In the genomic region with DNA sequence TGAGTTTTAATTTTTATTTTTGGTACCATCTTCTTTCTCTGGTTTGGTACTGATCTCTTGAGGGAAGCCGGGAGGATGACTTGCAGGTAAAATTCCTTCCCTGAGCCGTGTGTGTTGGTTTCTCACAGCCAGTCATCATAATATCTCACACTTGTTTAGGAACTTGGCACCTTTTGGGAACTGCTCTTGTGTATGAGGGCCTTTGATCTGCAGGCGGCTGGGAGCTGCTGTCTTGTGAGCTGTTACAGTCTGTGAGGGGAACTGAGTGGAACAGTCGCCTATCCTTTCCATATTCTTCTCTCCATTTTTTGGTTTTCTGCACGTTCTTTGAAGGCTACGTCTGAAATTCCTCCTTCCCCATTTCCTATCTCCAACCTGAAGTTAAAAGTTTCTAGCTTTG, we compare ENCODE assay signal across 20 cellular contexts.
DNase-seq lines count a peak whose midpoint lies in the region; ATAC-seq and TF ChIP-seq lines count a peak whose summit lies in the region.
"Had no signal": no experiment of that assay in that cellular context is flagged by ENCODE, and none has a peak within 500 bp of the region (broad histone marks: within the 10 kb centered on the region; RNA-seq: fewer than 3 reads in every experiment).

No MANE protein-coding gene starts in this region.

- H3K4me3 ChIP-seq in right atrium auricular region (no peak overlapping the region), stomach (no peak overlapping the region)
- no peak overlapping the region for H3K4me3 ChIP-seq in CD8-positive, alpha-beta T cell (ENCODE audit: low read depth, low read length)
- H3K4me3 ChIP-seq: BLaER1, GM12878, GM23338 had no signal

- peaks cover 0 to 12% of the 10 kb centered on the region in 2 donors for H3K4me1 ChIP-seq in right atrium auricular region
- H3K4me1 ChIP-seq in CD8-positive, alpha-beta T cell (ENCODE audit: insufficient read depth, low read length), result no peaks in the 10 kb centered on the region
- no peaks in the 10 kb centered on the region for H3K4me1 ChIP-seq in stomach
- H3K4me1 ChIP-seq: BLaER1 had no signal

- peak overlapping the region in 1 of 2 donors; percentile 53 for H3K27ac ChIP-seq in right atrium auricular region
- H3K27ac ChIP-seq in caudate nucleus (ENCODE audit: low read depth, low read length), result peak overlapping the region; percentile 40
- H3K27ac ChIP-seq in CD8-positive, alpha-beta T cell (ENCODE audit: low read depth, low read length), result no peak overlapping the region
- H3K27ac ChIP-seq in stomach, result no peak overlapping the region
- H3K27ac ChIP-seq: 22Rv1, BLaER1, C4-2B had no signal

- peaks cover 3% of the 10 kb centered on the region for H3K9me3 Mint-ChIP-seq in CD8-positive, alpha-beta T cell
- H3K9me3 Mint-ChIP-seq: GM23338 had no signal

- ATAC-seq in Right ventricle myocardium inferior, result peak; percentile 72
- ATAC-seq in CD8-positive, alpha-beta T cell, result no peak
- ATAC-seq: GM12878, GM23338, HCT116 had no signal

- DNase-seq in Right ventricle myocardium inferior (ENCODE audit: missing footprints), result no peak
- DNase-seq in right atrium auricular region (ENCODE audit: low spot score), result no peak
- no peak for DNase-seq in caudate nucleus (lab: John Stamatoyannopoulos, UW)
- peak; percentile 29 for DNase-seq in islet precursor cell
- no peak for DNase-seq in CD8-positive, alpha-beta T cell
- no peak for DNase-seq in stomach
- DNase-seq: CD4-positive, CD25-positive, alpha-beta regulatory T cell; CD8-positive, alpha-beta memory T cell; DMS 273 treated with DMSO at 0.1 percent for 48 hours; DMS79; EL; GDM1; H9 had no signal

- H3K27me3 ChIP-seq in right atrium auricular region (no peaks in the 10 kb centered on the region), stomach (no peaks in the 10 kb centered on the region)
- H3K27me3 ChIP-seq in CD8-positive, alpha-beta T cell (ENCODE audit: insufficient read depth, low read length), result no peaks in the 10 kb centered on the region
- H3K27me3 ChIP-seq: BLaER1 had no signal

- intact Hi-C loops in Right ventricle myocardium inferior (cut with DNase I), result no loop called here
- intact Hi-C loops in CD8-positive, alpha-beta T cell (cut with DNase I, micrococcal nuclease), result no loop called here
- intact Hi-C loops in stomach (cut with DNase I; ENCODE audit: low total_unique reads), result no loop called here

- no peaks in the 10 kb centered on the region for H3K36me3 Mint-ChIP-seq in CD8-positive, alpha-beta T cell
- H3K36me3 Mint-ChIP-seq: CD4-positive, CD25-positive, alpha-beta regulatory T cell; CD8-positive, alpha-beta memory T cell had no signal

- no peak for TF ChIP-seq EP300 in stomach (IDR thresholded peaks at IDR 0.05)

- H3K4me1 Mint-ChIP-seq in CD8-positive, alpha-beta T cell (ENCODE audit: low read depth), result no peaks in the 10 kb centered on the region
- H3K4me1 Mint-ChIP-seq: B cell; CD4-positive, CD25-positive, alpha-beta regulatory T cell; CD8-positive, alpha-beta memory T cell had no signal

- no peak overlapping the region for H3K4me3 Mint-ChIP-seq in CD8-positive, alpha-beta T cell
- H3K4me3 Mint-ChIP-seq: B cell; CD4-positive, CD25-positive, alpha-beta regulatory T cell; CD8-positive, alpha-beta memory T cell; GM23338; H9 had no signal

- no peaks in the 10 kb centered on the region for H3K9me3 ChIP-seq in right atrium auricular region
- no peaks in the 10 kb centered on the region for H3K9me3 ChIP-seq in CD8-positive, alpha-beta T cell (ENCODE audit: low read length)
- H3K9me3 ChIP-seq in stomach, result no peaks in the 10 kb centered on the region
- H3K9me3 ChIP-seq: BLaER1 had no signal

- H3K36me3 ChIP-seq in right atrium auricular region (no peaks in the 10 kb centered on the region), stomach (no peaks in the 10 kb centered on the region)
- no peaks in the 10 kb centered on the region for H3K36me3 ChIP-seq in CD8-positive, alpha-beta T cell (ENCODE audit: insufficient read depth, low read length)
- H3K36me3 ChIP-seq: BLaER1 had no signal

- H3K27ac Mint-ChIP-seq in CD8-positive, alpha-beta T cell, result no peak overlapping the region
- H3K27ac Mint-ChIP-seq: B cell; CD4-positive, CD25-positive, alpha-beta regulatory T cell; CD8-positive, alpha-beta memory T cell; GM23338; H9 had no signal

- no peak for TF ChIP-seq CTCF in right atrium auricular region (IDR thresholded peaks at IDR 0.05)
- TF ChIP-seq CTCF in CD8-positive, alpha-beta T cell (IDR thresholded peaks at IDR 0.05), result no peak
- TF ChIP-seq CTCF in stomach (IDR thresholded peaks at IDR 0.05), result no peak

- TF ChIP-seq POLR2A in stomach (IDR thresholded peaks at IDR 0.05), result no peak

- 58 to 64% (median 59%) methylated on average over 6 of the region's 6 CpGs for WGBS in stomach, 5 donors

- CTCF ChIA-PET in CD8-positive, alpha-beta T cell (lab: Charles Lee), result no interaction called here

- no peaks in the 10 kb centered on the region for H3K27me3 Mint-ChIP-seq in CD8-positive, alpha-beta T cell (ENCODE audit: low read depth)
- H3K27me3 Mint-ChIP-seq: CD4-positive, CD25-positive, alpha-beta regulatory T cell; CD8-positive, alpha-beta memory T cell had no signal

- POLR2A ChIA-PET in CD8-positive, alpha-beta T cell (lab: Charles Lee), result no interaction called here
